In the genomic region with DNA sequence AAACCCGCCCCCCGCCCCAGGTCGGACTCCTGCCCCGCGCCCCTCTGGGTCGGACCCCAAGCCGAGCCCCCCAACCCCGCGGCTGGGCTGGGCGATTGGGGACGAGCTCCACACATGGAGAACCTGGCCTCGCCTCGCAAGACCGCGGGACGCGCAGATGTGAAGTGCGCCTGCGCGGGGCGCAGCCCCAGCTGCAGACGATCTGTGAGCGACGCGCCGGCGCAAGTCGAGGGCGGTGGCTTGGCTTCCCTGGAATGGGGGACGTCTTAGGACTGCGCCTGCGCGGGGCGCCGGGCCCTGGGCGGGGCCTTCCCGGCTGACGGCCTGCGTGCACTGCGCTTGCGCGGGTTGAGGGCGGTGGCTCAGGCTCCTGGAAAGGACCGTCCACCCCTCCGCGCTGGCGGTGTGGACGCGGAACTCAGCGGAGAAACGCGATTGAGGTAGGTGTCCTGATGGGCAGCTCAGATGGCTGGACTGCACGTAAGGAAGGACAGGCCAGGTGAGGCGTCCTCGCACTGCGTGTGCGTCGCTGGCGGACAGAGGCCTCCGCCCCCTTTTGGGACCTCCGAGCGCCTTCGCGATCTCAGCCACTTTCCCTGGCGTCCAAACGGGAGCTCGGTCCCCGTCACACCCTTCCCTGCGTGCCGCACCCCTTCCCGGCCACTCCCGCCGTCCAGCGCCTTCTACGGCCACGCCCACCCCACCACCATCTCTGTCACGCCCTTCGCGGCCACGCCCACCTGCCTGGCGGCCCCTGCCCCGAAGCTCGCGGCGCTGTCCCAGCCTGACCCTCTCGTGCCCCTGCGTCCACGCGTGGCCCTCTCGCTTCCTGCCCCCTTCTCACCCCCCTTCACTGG, we compare ENCODE assay signal across 1 cellular context.
TF ChIP-seq lines count a peak whose summit lies in the region.

A gene (plus strand): TSS at position 351 of the 857 bp plus-strand sequence. CDS start 1,278 bp downstream, outside the sequence.

TF ChIP-seq in HepG2, 621 proteins besides CTCF, POLR2A, EP300 and RAD21 (continued from another document and continues in another):
- TF ChIP-seq, protein P1, sequence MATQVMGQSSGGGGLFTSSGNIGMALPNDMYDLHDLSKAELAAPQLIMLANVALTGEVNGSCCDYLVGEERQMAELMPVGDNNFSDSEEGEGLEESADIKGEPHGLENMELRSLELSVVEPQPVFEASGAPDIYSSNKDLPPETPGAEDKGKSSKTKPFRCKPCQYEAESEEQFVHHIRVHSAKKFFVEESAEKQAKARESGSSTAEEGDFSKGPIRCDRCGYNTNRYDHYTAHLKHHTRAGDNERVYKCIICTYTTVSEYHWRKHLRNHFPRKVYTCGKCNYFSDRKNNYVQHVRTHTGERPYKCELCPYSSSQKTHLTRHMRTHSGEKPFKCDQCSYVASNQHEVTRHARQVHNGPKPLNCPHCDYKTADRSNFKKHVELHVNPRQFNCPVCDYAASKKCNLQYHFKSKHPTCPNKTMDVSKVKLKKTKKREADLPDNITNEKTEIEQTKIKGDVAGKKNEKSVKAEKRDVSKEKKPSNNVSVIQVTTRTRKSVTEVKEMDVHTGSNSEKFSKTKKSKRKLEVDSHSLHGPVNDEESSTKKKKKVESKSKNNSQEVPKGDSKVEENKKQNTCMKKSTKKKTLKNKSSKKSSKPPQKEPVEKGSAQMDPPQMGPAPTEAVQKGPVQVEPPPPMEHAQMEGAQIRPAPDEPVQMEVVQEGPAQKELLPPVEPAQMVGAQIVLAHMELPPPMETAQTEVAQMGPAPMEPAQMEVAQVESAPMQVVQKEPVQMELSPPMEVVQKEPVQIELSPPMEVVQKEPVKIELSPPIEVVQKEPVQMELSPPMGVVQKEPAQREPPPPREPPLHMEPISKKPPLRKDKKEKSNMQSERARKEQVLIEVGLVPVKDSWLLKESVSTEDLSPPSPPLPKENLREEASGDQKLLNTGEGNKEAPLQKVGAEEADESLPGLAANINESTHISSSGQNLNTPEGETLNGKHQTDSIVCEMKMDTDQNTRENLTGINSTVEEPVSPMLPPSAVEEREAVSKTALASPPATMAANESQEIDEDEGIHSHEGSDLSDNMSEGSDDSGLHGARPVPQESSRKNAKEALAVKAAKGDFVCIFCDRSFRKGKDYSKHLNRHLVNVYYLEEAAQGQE (IDR thresholded peaks at IDR 0.05; ENCODE audit: borderline replicate concordance in 1 of 2, low read depth in 1 of 2, low read length in 2 of 2), result peak in 1 of 2 experiments; percentile 34; a peak in 1 of 4 replicates
- TF ChIP-seq, protein P2, sequence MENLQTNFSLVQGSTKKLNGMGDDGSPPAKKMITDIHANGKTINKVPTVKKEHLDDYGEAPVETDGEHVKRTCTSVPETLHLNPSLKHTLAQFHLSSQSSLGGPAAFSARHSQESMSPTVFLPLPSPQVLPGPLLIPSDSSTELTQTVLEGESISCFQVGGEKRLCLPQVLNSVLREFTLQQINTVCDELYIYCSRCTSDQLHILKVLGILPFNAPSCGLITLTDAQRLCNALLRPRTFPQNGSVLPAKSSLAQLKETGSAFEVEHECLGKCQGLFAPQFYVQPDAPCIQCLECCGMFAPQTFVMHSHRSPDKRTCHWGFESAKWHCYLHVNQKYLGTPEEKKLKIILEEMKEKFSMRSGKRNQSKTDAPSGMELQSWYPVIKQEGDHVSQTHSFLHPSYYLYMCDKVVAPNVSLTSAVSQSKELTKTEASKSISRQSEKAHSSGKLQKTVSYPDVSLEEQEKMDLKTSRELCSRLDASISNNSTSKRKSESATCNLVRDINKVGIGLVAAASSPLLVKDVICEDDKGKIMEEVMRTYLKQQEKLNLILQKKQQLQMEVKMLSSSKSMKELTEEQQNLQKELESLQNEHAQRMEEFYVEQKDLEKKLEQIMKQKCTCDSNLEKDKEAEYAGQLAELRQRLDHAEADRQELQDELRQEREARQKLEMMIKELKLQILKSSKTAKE (CRISPR knock-in tag; IDR thresholded peaks at IDR 0.05; ENCODE audit: borderline replicate concordance), result no peak
- TF ChIP-seq HHEX (CRISPR knock-in tag; IDR thresholded peaks at IDR 0.05) (no peak), SAP130 (CRISPR knock-in tag; IDR thresholded peaks at IDR 0.05; ENCODE audit: low read depth) (peak; percentile 92), REXO4 (CRISPR knock-in tag; IDR thresholded peaks at IDR 0.05; ENCODE audit: borderline replicate concordance) (no peak), RXRA (CRISPR knock-in tag; IDR thresholded peaks at IDR 0.05) (peak; percentile 80), FOXA3 (CRISPR knock-in tag; IDR thresholded peaks at IDR 0.05) (peak; percentile 20; the same call in 1 of the 2 replicates), POLR2AphosphoS2 (IDR thresholded peaks at IDR 0.05; ENCODE audit: low read depth, low read length) (no peak), MAFF (IDR thresholded peaks at IDR 0.05; ENCODE audit: low read depth, low read length) (no peak), ZNF547 (CRISPR knock-in tag; IDR thresholded peaks at IDR 0.05) (peak; percentile 92; the same call in 1 of the 2 replicates), SATB2 (CRISPR knock-in tag; IDR thresholded peaks at IDR 0.05) (no peak), SRSF9 (IDR thresholded peaks at IDR 0.05; ENCODE audit: borderline replicate concordance, insufficient read depth, low read depth, low read length, poor library complexity, severe bottlenecking) (no peak), ZNF274 (CRISPR knock-in tag; IDR thresholded peaks at IDR 0.05) (peak; percentile 93), ZNF672 (CRISPR knock-in tag; IDR thresholded peaks at IDR 0.05) (no peak), RNF2 (conservative IDR thresholded peaks at IDR 0.05; ENCODE audit: low read depth) (no peak), ZNF563 (CRISPR knock-in tag; IDR thresholded peaks at IDR 0.05) (peak; percentile 88; the same call in 1 of the 2 replicates), MTA1 (CRISPR knock-in tag; IDR thresholded peaks at IDR 0.05; ENCODE audit: borderline replicate concordance) (peak; percentile 94; the same call in 1 of the 2 replicates), NR2C2 (CRISPR knock-in tag; IDR thresholded peaks at IDR 0.05; ENCODE audit: borderline replicate concordance) (peak; percentile 29; the same call in 1 of the 2 replicates), ZNF572 (CRISPR knock-in tag; IDR thresholded peaks at IDR 0.05) (0 out of 2 replicates have a peak, but pooled peaks have one; percentile 47), DNMT3B (CRISPR knock-in tag; conservative IDR thresholded peaks at IDR 0.05) (0 out of 2 replicates have a peak, but pooled peaks have one; percentile 11), MIXL1 (CRISPR knock-in tag; IDR thresholded peaks at IDR 0.05) (no peak), ZNF124 (CRISPR knock-in tag; IDR thresholded peaks at IDR 0.05) (0 out of 2 replicates have a peak, but pooled peaks have one; percentile 40), SMAD1 (CRISPR knock-in tag; IDR thresholded peaks at IDR 0.05; ENCODE audit: borderline replicate concordance, low read depth) (peak; percentile 84; the same call in 1 of the 2 replicates), SCMH1 (CRISPR knock-in tag; IDR thresholded peaks at IDR 0.05; ENCODE audit: borderline replicate concordance) (no peak), SSRP1 (CRISPR knock-in tag; IDR thresholded peaks at IDR 0.05) (peak; percentile 92), SMC3 (IDR thresholded peaks at IDR 0.05; ENCODE audit: low read length) (no peak), SP1 (IDR thresholded peaks at IDR 0.05) (no peak), SP1 (CRISPR knock-in tag; IDR thresholded peaks at IDR 0.05) (peak; percentile 91)
- TF ChIP-seq, protein P3, sequence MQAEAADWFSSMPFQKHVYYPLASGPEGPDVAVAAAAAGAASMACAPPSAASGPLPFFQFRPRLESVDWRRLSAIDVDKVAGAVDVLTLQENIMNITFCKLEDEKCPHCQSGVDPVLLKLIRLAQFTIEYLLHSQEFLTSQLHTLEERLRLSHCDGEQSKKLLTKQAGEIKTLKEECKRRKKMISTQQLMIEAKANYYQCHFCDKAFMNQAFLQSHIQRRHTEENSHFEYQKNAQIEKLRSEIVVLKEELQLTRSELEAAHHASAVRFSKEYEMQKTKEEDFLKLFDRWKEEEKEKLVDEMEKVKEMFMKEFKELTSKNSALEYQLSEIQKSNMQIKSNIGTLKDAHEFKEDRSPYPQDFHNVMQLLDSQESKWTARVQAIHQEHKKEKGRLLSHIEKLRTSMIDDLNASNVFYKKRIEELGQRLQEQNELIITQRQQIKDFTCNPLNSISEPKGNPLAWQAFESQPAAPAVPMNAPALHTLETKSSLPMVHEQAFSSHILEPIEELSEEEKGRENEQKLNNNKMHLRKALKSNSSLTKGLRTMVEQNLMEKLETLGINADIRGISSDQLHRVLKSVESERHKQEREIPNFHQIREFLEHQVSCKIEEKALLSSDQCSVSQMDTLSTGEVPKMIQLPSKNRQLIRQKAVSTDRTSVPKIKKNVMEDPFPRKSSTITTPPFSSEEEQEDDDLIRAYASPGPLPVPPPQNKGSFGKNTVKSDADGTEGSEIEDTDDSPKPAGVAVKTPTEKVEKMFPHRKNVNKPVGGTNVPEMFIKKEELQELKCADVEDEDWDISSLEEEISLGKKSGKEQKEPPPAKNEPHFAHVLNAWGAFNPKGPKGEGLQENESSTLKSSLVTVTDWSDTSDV (CRISPR knock-in tag; IDR thresholded peaks at IDR 0.05), result peak; percentile 78; the same call in 1 of the 2 replicates
- TF ChIP-seq, protein P4, sequence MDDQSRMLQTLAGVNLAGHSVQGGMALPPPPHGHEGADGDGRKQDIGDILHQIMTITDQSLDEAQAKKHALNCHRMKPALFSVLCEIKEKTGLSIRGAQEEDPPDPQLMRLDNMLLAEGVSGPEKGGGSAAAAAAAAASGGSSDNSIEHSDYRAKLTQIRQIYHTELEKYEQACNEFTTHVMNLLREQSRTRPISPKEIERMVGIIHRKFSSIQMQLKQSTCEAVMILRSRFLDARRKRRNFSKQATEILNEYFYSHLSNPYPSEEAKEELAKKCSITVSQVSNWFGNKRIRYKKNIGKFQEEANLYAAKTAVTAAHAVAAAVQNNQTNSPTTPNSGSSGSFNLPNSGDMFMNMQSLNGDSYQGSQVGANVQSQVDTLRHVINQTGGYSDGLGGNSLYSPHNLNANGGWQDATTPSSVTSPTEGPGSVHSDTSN (CRISPR knock-in tag; IDR thresholded peaks at IDR 0.05; ENCODE audit: borderline replicate concordance), result no peak
- TF ChIP-seq, protein P5, sequence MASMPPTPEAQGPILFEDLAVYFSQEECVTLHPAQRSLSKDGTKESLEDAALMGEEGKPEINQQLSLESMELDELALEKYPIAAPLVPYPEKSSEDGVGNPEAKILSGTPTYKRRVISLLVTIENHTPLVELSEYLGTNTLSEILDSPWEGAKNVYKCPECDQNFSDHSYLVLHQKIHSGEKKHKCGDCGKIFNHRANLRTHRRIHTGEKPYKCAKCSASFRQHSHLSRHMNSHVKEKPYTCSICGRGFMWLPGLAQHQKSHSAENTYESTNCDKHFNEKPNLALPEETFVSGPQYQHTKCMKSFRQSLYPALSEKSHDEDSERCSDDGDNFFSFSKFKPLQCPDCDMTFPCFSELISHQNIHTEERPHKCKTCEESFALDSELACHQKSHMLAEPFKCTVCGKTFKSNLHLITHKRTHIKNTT (CRISPR knock-in tag; IDR thresholded peaks at IDR 0.05), result no peak
- TF ChIP-seq, protein P6, sequence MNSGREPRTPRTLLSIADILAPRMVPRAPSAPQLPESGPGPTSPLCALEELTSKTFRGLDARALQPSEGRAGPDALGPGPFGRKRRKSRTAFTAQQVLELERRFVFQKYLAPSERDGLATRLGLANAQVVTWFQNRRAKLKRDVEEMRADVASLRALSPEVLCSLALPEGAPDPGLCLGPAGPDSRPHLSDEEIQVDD (CRISPR knock-in tag; IDR thresholded peaks at IDR 0.05; ENCODE audit: borderline replicate concordance), result peak; percentile 88
- TF ChIP-seq, protein P7, sequence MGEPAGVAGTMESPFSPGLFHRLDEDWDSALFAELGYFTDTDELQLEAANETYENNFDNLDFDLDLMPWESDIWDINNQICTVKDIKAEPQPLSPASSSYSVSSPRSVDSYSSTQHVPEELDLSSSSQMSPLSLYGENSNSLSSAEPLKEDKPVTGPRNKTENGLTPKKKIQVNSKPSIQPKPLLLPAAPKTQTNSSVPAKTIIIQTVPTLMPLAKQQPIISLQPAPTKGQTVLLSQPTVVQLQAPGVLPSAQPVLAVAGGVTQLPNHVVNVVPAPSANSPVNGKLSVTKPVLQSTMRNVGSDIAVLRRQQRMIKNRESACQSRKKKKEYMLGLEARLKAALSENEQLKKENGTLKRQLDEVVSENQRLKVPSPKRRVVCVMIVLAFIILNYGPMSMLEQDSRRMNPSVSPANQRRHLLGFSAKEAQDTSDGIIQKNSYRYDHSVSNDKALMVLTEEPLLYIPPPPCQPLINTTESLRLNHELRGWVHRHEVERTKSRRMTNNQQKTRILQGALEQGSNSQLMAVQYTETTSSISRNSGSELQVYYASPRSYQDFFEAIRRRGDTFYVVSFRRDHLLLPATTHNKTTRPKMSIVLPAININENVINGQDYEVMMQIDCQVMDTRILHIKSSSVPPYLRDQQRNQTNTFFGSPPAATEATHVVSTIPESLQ (CRISPR knock-in tag; conservative IDR thresholded peaks at IDR 0.05), result no peak
- TF ChIP-seq, protein P8, sequence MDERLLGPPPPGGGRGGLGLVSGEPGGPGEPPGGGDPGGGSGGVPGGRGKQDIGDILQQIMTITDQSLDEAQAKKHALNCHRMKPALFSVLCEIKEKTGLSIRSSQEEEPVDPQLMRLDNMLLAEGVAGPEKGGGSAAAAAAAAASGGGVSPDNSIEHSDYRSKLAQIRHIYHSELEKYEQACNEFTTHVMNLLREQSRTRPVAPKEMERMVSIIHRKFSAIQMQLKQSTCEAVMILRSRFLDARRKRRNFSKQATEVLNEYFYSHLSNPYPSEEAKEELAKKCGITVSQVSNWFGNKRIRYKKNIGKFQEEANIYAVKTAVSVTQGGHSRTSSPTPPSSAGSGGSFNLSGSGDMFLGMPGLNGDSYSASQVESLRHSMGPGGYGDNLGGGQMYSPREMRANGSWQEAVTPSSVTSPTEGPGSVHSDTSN (CRISPR knock-in tag; IDR thresholded peaks at IDR 0.05), result no peak
- TF ChIP-seq, protein P9, sequence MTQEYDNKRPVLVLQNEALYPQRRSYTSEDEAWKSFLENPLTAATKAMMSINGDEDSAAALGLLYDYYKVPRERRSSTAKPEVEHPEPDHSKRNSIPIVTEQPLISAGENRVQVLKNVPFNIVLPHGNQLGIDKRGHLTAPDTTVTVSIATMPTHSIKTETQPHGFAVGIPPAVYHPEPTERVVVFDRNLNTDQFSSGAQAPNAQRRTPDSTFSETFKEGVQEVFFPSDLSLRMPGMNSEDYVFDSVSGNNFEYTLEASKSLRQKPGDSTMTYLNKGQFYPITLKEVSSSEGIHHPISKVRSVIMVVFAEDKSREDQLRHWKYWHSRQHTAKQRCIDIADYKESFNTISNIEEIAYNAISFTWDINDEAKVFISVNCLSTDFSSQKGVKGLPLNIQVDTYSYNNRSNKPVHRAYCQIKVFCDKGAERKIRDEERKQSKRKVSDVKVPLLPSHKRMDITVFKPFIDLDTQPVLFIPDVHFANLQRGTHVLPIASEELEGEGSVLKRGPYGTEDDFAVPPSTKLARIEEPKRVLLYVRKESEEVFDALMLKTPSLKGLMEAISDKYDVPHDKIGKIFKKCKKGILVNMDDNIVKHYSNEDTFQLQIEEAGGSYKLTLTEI (CRISPR knock-in tag; conservative IDR thresholded peaks at IDR 0.05), result no peak
- TF ChIP-seq, protein P10, sequence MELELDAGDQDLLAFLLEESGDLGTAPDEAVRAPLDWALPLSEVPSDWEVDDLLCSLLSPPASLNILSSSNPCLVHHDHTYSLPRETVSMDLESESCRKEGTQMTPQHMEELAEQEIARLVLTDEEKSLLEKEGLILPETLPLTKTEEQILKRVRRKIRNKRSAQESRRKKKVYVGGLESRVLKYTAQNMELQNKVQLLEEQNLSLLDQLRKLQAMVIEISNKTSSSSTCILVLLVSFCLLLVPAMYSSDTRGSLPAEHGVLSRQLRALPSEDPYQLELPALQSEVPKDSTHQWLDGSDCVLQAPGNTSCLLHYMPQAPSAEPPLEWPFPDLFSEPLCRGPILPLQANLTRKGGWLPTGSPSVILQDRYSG (CRISPR knock-in tag; IDR thresholded peaks at IDR 0.05), result no peak
- TF ChIP-seq, protein P11, sequence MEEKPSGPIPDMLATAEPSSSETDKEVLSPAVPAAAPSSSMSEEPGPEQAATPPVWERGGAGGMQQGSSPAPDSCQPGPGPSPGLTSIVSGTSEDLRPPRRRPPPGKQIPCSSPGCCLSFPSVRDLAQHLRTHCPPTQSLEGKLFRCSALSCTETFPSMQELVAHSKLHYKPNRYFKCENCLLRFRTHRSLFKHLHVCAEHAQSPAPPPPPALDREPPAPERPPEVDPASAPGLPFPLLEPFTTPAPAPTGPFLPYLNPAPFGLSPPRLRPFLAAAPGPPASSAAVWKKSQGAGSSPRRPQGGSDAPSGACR (CRISPR knock-in tag; IDR thresholded peaks at IDR 0.05), result peak; percentile 75
